In genomic region chr5:116084891-116085715, GRCh38 we compare ENCODE assay signal across 8 cellular contexts. TPM values are rescaled to one million over a fixed set of nuclear protein-coding genes. Genes with fewer than 3 reads are reported as not detected.
DNase-seq lines count a peak whose midpoint lies in the region; ATAC-seq and TF ChIP-seq lines count a peak whose summit lies in the region.

Gene COMMD10 (plus strand): TSS chr5:116085025.

- no peak for TF ChIP-seq CTCF in cardiac muscle cell (IDR thresholded peaks at IDR 0.05; ENCODE audit: low read depth, low read length)
- TF ChIP-seq CTCF in parathyroid adenoma (IDR thresholded peaks at IDR 0.05): no peak
- no peak for TF ChIP-seq CTCF in tibial artery (IDR thresholded peaks at IDR 0.05)

- peak within 1 kb of the TSS; percentile 89 for H2AFZ ChIP-seq in parathyroid adenoma

- intact Hi-C loops in tibial artery (cut with DNase I; ENCODE audit: low total_unique reads): no loop called here

- H3K27ac ChIP-seq in cardiac muscle cell (peak within 1 kb of the TSS; percentile 96), parathyroid adenoma (peak within 1 kb of the TSS; percentile 60), tibial artery (peak within 1 kb of the TSS; percentile 79 to 89)

- peaks cover 3% of the 10 kb centered on the region for H3K79me2 ChIP-seq in parathyroid adenoma

- TF ChIP-seq POLR2A in GM10847 (IDR thresholded peaks at IDR 0.05; ENCODE audit: extremely low read depth, insufficient read length): peak; percentile 45

- H3K36me3 ChIP-seq in cardiac muscle cell (no peaks in the 10 kb centered on the region), parathyroid adenoma (ENCODE audit: control insufficient read depth, insufficient read depth, low read length) (no peaks in the 10 kb centered on the region), tibial artery (peaks cover 0 to 1% (median 0%) of the 10 kb centered on the region in 3 donors)

- peak; percentile 84 for ATAC-seq in HG02588 (IDR thresholded peaks at IDR 0.05; ENCODE audit: unreplicated experiment)

- peak within 1 kb of the TSS; percentile 43 for H3K9ac ChIP-seq in parathyroid adenoma

- DNase-seq in NCI-H1048 (lab: John Stamatoyannopoulos, UW) (peak; percentile 54), SW 1271 (lab: John Stamatoyannopoulos, UW) (peak; percentile 55 to 90), cardiac muscle cell (ENCODE audit: low read depth in 1 of 2, low spot score in 1 of 2) (peak; percentile 88 to 91), tibial artery (peak; percentile 66 to 85)
- peak; percentile 63 for DNase-seq in activated naive CD8-positive, alpha-beta T cell treated with anti-CD3 and anti-CD28 coated beads, Interleukin-2, amount 50 U/mL, for 16 hours (ENCODE audit: low read depth, low spot score)

- peaks cover 18% of the 10 kb centered on the region for H3K4me1 ChIP-seq in cardiac muscle cell (ENCODE audit: low read depth)
- no peaks in the 10 kb centered on the region for H3K4me1 ChIP-seq in parathyroid adenoma
- H3K4me1 ChIP-seq in tibial artery: peaks cover 0 to 19% (median 8%) of the 10 kb centered on the region in 4 donors

- no peaks in the 10 kb centered on the region for H3K27me3 ChIP-seq in cardiac muscle cell
- H3K27me3 ChIP-seq in parathyroid adenoma (ENCODE audit: control insufficient read depth, insufficient read depth, low read length): no peaks in the 10 kb centered on the region
- H3K27me3 ChIP-seq in tibial artery: no peaks in the 10 kb centered on the region

- H3K4me2 ChIP-seq in parathyroid adenoma (ENCODE audit: low read length): peak within 1 kb of the TSS; percentile 59

- H3K9me3 ChIP-seq in cardiac muscle cell (ENCODE audit: low read depth): no peaks in the 10 kb centered on the region
- no peaks in the 10 kb centered on the region for H3K9me3 ChIP-seq in parathyroid adenoma (ENCODE audit: control insufficient read depth, low read length)
- H3K9me3 ChIP-seq in tibial artery: no peaks in the 10 kb centered on the region

- peak within 1 kb of the TSS; percentile 87 for H3K4me3 ChIP-seq in cardiac muscle cell
- peak within 1 kb of the TSS; percentile 70 for H3K4me3 ChIP-seq in parathyroid adenoma (ENCODE audit: low read depth, low read length)
- peak within 1 kb of the TSS; percentile 82 to 87 for H3K4me3 ChIP-seq in tibial artery

RNA-seq across cellular contexts. Expression of gene COMMD10, which starts in this region (rescaled TPM):
- 21.7 and 23.4 TPM in 2 replicates for total RNA-seq in cardiac muscle cell
- 48.1 and 58.8 TPM in 2 replicates for polyA plus RNA-seq in cardiac muscle cell

Comparison
In these comparisons a context has a peak if more than half of its experiments do, and no peak if none do; other contexts are left out.
1. Peak in every context shown above with its lines: DNase-seq, ATAC-seq, H3K4me3 ChIP-seq and H3K27ac ChIP-seq.